1 cellular context compared by ENCODE assay signal in the genomic region with DNA sequence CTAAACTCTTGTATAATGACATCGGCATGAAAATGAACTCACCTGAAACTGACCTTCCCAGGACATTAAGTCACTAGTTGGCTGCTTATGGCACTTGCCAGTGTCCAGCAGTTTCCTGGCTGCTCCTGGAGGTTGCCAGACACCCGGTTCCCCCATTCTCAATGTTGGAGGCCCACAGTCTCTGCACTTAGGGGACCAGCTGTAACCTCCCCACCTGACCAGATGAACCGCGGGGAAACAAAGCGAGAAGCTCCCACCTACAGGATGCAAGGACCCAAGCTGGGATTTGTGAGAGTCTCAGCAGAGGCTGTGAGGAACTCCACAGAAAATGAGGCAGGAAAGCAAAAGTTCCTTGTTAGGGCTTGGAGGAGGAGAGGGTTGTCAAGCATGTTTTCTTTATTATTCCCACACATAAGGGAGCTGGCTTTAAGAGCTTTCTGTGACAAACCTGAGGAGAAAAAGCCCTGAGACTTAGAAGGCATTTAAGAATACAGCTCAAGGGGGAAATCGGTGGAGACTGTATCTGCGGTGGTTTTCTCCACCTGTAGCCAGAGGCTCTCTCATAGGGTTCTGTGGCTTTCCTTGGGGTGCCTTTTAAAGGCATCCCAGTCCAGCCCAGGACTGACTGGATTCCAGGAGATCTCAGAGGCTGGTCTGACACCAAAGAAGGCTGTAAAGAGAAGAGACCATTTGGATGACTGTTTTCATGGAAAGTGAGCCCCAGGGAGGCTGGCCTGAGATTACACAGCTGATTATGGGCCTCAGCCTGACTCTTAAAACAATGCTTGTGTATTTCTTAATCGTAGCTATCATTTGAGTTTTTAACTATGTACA.
TF ChIP-seq lines count a peak whose summit lies in the region.

No MANE protein-coding gene starts in this region.

TF ChIP-seq in IMR-90, 13 proteins besides CTCF, POLR2A, EP300 and RAD21:
- TF ChIP-seq USF2 (IDR thresholded peaks at IDR 0.05; ENCODE audit: low read depth, low read length) (no peak), MAFK (IDR thresholded peaks at IDR 0.05; ENCODE audit: low read depth, low read length) (no peak), BHLHE40 (IDR thresholded peaks at IDR 0.05; ENCODE audit: low read depth, low read length) (no peak), NFE2L2 (IDR thresholded peaks at IDR 0.05; ENCODE audit: low read depth, low read length) (no peak), RFX5 (IDR thresholded peaks at IDR 0.05; ENCODE audit: low read depth, low read length) (no peak), FOS (IDR thresholded peaks at IDR 0.05; ENCODE audit: low read depth, low read length) (no peak), ELK1 (IDR thresholded peaks at IDR 0.05; ENCODE audit: borderline replicate concordance, low read depth, low read length) (no peak), SMC3 (IDR thresholded peaks at IDR 0.05; ENCODE audit: low read depth, low read length) (no peak), MXI1 (IDR thresholded peaks at IDR 0.05; ENCODE audit: borderline replicate concordance, low read depth, low read length) (no peak), CHD1 (IDR thresholded peaks at IDR 0.05; ENCODE audit: low read depth, low read length) (no peak)
